Comparison of ENCODE assay signal across 18 cellular contexts in genomic region chr3:64617610-64618009, GRCh38.
"Had no signal": no experiment of that assay in that cellular context is flagged by ENCODE, and none has a peak within 500 bp of the region (broad histone marks: within the 10 kb centered on the region; RNA-seq: fewer than 3 reads in every experiment).

No MANE protein-coding gene starts in this region.

- H3K4me3 ChIP-seq: cardiac muscle cell, neural progenitor cell, ovary, suprapubic skin, thyroid gland, uterus had no signal

- H3K4me1 ChIP-seq: thyroid gland had no signal

- H3K9ac ChIP-seq: neural progenitor cell had no signal

- H3K27ac ChIP-seq: neural progenitor cell, ovary, suprapubic skin, thyroid gland had no signal

- H3K27me3 Mint-ChIP-seq: effector memory CD8-positive, alpha-beta T cell; natural killer cell treated with Interleukin-12 subunit alpha and Interleukin-12 subunit beta and Interleukin-15 and Interleukin-18, amount 100 ng/mL, for 72 hours had no signal

- DNase-seq: effector memory CD8-positive, alpha-beta T cell; erythroblast; foreskin melanocyte; islet precursor cell; nucleus accumbens; ovary; small intestine; stimulated activated CD4-positive, alpha-beta T cell treated with anti-CD3 and anti-CD28 coated beads, Interleukin-2, amount 100 ng/mL, for 48 hours; stimulated activated naive CD4-positive, alpha-beta T cell treated with Interleukin-2 at 50 U/mL for 16 hours; thyroid gland had no signal

- H3K27ac Mint-ChIP-seq: effector memory CD8-positive, alpha-beta T cell; mesothelial cell of epicardium; natural killer cell treated with Interleukin-12 subunit alpha and Interleukin-12 subunit beta and Interleukin-15 and Interleukin-18, amount 100 ng/mL, for 72 hours; neural progenitor cell; type B pancreatic cell had no signal

- H3K4me3 Mint-ChIP-seq: effector memory CD8-positive, alpha-beta T cell; mesothelial cell of epicardium; natural killer cell treated with Interleukin-12 subunit alpha and Interleukin-12 subunit beta and Interleukin-15 and Interleukin-18, amount 100 ng/mL, for 72 hours; neural progenitor cell; type B pancreatic cell had no signal

- ATAC-seq: effector memory CD8-positive, alpha-beta T cell; natural killer cell treated with Interleukin-12 subunit alpha and Interleukin-12 subunit beta and Interleukin-15 and Interleukin-18, amount 100 ng/mL, for 72 hours; sciatic nerve had no signal

- H3K9me3 ChIP-seq: ovary, suprapubic skin, thyroid gland, uterus had no signal

- H3K36me3 Mint-ChIP-seq: natural killer cell treated with Interleukin-12 subunit alpha and Interleukin-12 subunit beta and Interleukin-15 and Interleukin-18, amount 100 ng/mL, for 72 hours had no signal

- H3K4me2 ChIP-seq: neural progenitor cell had no signal

- H2AFZ ChIP-seq: neural progenitor cell had no signal

- H3K27me3 ChIP-seq: cardiac muscle cell, neural progenitor cell, ovary, suprapubic skin, thyroid gland, uterus had no signal

- H3K36me3 ChIP-seq: ovary, suprapubic skin, uterus had no signal
